Comparison of ENCODE assay signal across 30 cellular contexts in the genomic region with DNA sequence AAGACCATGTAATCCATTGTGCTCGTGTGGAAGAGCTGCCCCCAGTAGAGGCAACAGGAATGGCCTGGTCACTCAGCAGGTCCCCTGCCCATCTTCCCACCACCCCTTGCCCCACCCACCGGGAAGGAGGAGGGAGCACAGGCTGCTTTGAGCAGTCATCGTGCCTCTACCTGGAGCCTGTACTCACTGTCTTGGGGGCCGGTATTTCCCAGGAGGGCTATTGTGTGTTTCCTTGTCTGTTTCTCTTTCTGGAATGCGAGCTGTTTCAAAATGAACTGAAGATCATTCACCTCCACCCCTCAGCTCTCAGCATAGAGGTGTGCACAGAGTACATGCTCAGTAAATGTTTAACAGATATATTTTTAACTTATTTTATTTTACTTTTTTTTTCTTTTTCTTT. TPM values are rescaled to one million over a fixed set of nuclear protein-coding genes. Genes with fewer than 3 reads are reported as not detected.
A peak's percentile ranks its signal among the peaks of the same experiment; 100 is the strongest.
DNase-seq lines count a peak whose midpoint lies in the region; ATAC-seq, FAIRE-seq and TF ChIP-seq lines count a peak whose summit lies in the region.
"Had no signal": no experiment of that assay in that cellular context is flagged by ENCODE, and none has a peak within 500 bp of the region (broad histone marks: within the 10 kb centered on the region; RNA-seq: fewer than 3 reads in every experiment).

No MANE protein-coding gene starts in this region.

- H3K14ac ChIP-seq in H9 (ENCODE audit: insufficient read depth, low read length): no peak overlapping the region

- DNase-seq in H9: peak; percentile 85
- peak; percentile 46 for DNase-seq in cardiac septum (ENCODE audit: low spot score)
- DNase-seq in HepG2 (ENCODE audit: low spot score): peak; percentile 28
- peak; percentile 59 for DNase-seq in spleen
- DNase-seq in ureter (ENCODE audit: low spot score): no peak
- DNase-seq in epidermal melanocyte (ENCODE audit: insufficient read length, low spot score): no peak
- DNase-seq: activated B cell treated with CpG ODN at 0.5 μM for 24 hours; activated CD4-positive, alpha-beta T cell treated with anti-CD3 and anti-CD28 coated beads, Interleukin-2, amount 50 U/mL, for 48 hours; activated naive CD4-positive, alpha-beta T cell treated with anti-CD3 and anti-CD28 coated beads, Interleukin-2, amount 50 U/mL, for 16 hours; amniotic stem cell; effector CD8-positive, alpha-beta T cell; left colon; naive thymus-derived CD4-positive, alpha-beta T cell; NCI-H1092; NCI-H187; NCI-H2171 treated with DMSO at 0.1 percent for 48 hours; NCI-H524 treated with DMSO at 0.1 percent for 48 hours; NK-92 treated with Interleukin-12 subunit alpha and Interleukin-12 subunit beta, amount 100 ng/mL, for 24 hours; retina; SIG-M5; tibial artery had no signal

- FAIRE-seq in HepG2 (lab: Jason Lieb, UNC): no peak
- FAIRE-seq: colon, GM12878 had no signal

- TF ChIP-seq POLR2A in HepG2 (IDR thresholded peaks at IDR 0.05; ENCODE audit: insufficient read depth in 1 of 2, low read depth in 2 of 2, low read length in 2 of 2) (peak in 1 of 2 experiments; percentile 38; a peak in 2 of 4 replicates), spleen (IDR thresholded peaks at IDR 0.05) (no peak)

- WGBS in H9 (ENCODE audit: extremely low coverage, insufficient read length, low lambda C conversion rate): no CpG with 5 or more reads among the region's 5 CpGs
- WGBS in HepG2 (ENCODE audit: low lambda C conversion rate): 8% methylated on average over 5 of the region's 5 CpGs
- 68 to 84% (median 77%) methylated on average over 5 of the region's 5 CpGs for WGBS in spleen, 5 donors

- no peak for TF ChIP-seq RAD21 in HepG2 (CRISPR knock-in tag; IDR thresholded peaks at IDR 0.05)

- H3K23me2 ChIP-seq in H9 (ENCODE audit: insufficient read length, low read depth, low read length, poor library complexity, severe bottlenecking): no peaks in the 10 kb centered on the region

- H3K36me3 ChIP-seq in HepG2 (replicated peaks in 1 of 2; ENCODE audit: control insufficient read depth in 1 of 2, insufficient read depth in 2 of 2, low read length in 2 of 2) (no peaks in the 10 kb centered on the region), spleen (no peaks in the 10 kb centered on the region)
- H3K36me3 ChIP-seq: breast epithelium, tibial artery had no signal

- H3K27ac Mint-ChIP-seq in H9: peak overlapping the region in 2 of 3 experiments; percentile 46 to 68; a peak in 3 of 7 replicates
- H3K27ac Mint-ChIP-seq: activated B cell treated with CpG ODN at 0.5 μM for 24 hours; activated T-helper 17 cell treated with anti-CD3 and anti-CD28 coated beads, Interleukin-2, amount 50 U/mL, for 72 hours; IgD-negative memory B cell; mesothelial cell of epicardium; naive thymus-derived CD4-positive, alpha-beta T cell had no signal

- intact Hi-C loops in cardiac septum (cut with DNase I): loop anchor here (5.0 kb wide), 1 partner anchor 59 kb away; no protein-coding TSS in a partner anchor
- intact Hi-C loops in HepG2 (cut with micrococcal nuclease; ENCODE audit: unreplicated experiment): no loop called here
- intact Hi-C loops in spleen (cut with DNase I; ENCODE audit: low total_unique reads): no loop called here

- H4K91ac ChIP-seq in H9 (ENCODE audit: insufficient read length, low read depth, low read length): no peak overlapping the region

- H3K56ac ChIP-seq in H9 (ENCODE audit: insufficient read length, low read depth, low read length): no peak overlapping the region

- CTCF ChIA-PET in HepG2 (lab: Yijun Ruan, JAX; ENCODE audit: low intra/inter-chr PET ratio, low total read pairs): no interaction called here

- H3K4me1 Mint-ChIP-seq in H9: peaks cover 15 to 26% of the 10 kb centered on the region in 2 experiments

- no peaks in the 10 kb centered on the region for H3K79me1 ChIP-seq in H9 (ENCODE audit: insufficient read depth, low read depth, low read length, poor library complexity, severe bottlenecking)

- H2BK15ac ChIP-seq in H9 (ENCODE audit: low read depth, low read length): no peak overlapping the region

- no peak overlapping the region for H3T11ph ChIP-seq in H9 (ENCODE audit: low read length)

- in situ Hi-C loops in HepG2 (cut with HindIII; ENCODE audit: extremely low pct_ligation_motif_present, low pct_unique_long_range_greater_than_20kb): no loop called here

- H2AFZ ChIP-seq in H9 (ENCODE audit: low read length) (no peak overlapping the region), HepG2 (ENCODE audit: low read length) (peak overlapping the region; percentile 83)

- H3K9ac ChIP-seq in H9 (ENCODE audit: extremely low read depth, insufficient read length, low read length) (no peak overlapping the region), HepG2 (ENCODE audit: insufficient read depth, low read depth, low read length) (peak overlapping the region; percentile 38; the same call in 1 of the 2 replicates)

- H4K5ac ChIP-seq in H9 (ENCODE audit: insufficient read length, low read depth, low read length): no peak overlapping the region

- no peak overlapping the region for H3K4ac ChIP-seq in H9 (ENCODE audit: low read depth, low read length)

- no peaks in the 10 kb centered on the region for H3K9me3 ChIP-seq in H9 (ENCODE audit: control insufficient read depth, low read depth, low read length)
- no peaks in the 10 kb centered on the region for H3K9me3 ChIP-seq in HepG2 (ENCODE audit: low read length)
- no peaks in the 10 kb centered on the region for H3K9me3 ChIP-seq in spleen
- H3K9me3 ChIP-seq: breast epithelium, tibial artery had no signal

- ATAC-seq in HepG2 (peak; percentile 80), HG03039 (IDR thresholded peaks at IDR 0.05; ENCODE audit: unreplicated experiment) (no peak)
- ATAC-seq: activated T-helper 17 cell treated with anti-CD3 and anti-CD28 coated beads, Interleukin-2, amount 50 U/mL, for 72 hours; GM12878; left colon; naive thymus-derived CD4-positive, alpha-beta T cell; Panc1 had no signal

- no peak overlapping the region for H2BK120ac ChIP-seq in H9 (ENCODE audit: low read depth, low read length, poor library complexity, severe bottlenecking)

- H3K27ac ChIP-seq in H9 (ENCODE audit: insufficient read length, low read depth, low read length): no peak overlapping the region
- H3K27ac ChIP-seq in HepG2 (ENCODE audit: extremely low read length, insufficient read depth, low read length): no peak overlapping the region
- H3K27ac ChIP-seq in spleen: no peak overlapping the region
- H3K27ac ChIP-seq: breast epithelium, tibial artery had no signal

- H2BK5ac ChIP-seq in H9 (ENCODE audit: insufficient read length, low read length): no peak overlapping the region

- no peak overlapping the region for H2AK5ac ChIP-seq in H9 (ENCODE audit: insufficient read length, low read length)

- no peaks in the 10 kb centered on the region for H3K27me3 Mint-ChIP-seq in H9 (ENCODE audit: low read depth)
- H3K27me3 Mint-ChIP-seq: activated B cell treated with CpG ODN at 0.5 μM for 24 hours, IgD-negative memory B cell had no signal

- no peak overlapping the region for H2BK12ac ChIP-seq in H9 (ENCODE audit: insufficient read length, low read depth, low read length)

- H3K4me3 ChIP-seq in HepG2 (replicated peaks in 1 of 3; ENCODE audit: insufficient read depth in 1 of 3, low read depth in 2 of 3, low read length in 3 of 3): peak overlapping the region; percentile 52 to 66 (median 55)
- no peak overlapping the region for H3K4me3 ChIP-seq in spleen
- H3K4me3 ChIP-seq: breast epithelium, GM12878, tibial artery had no signal

- no peak overlapping the region for H4K8ac ChIP-seq in H9 (replicated peaks; ENCODE audit: insufficient read length, low read depth, low read length)

- TF ChIP-seq CTCF in H9 (conservative IDR thresholded peaks at IDR 0.05) (no peak), HepG2 (CRISPR knock-in tag; IDR thresholded peaks at IDR 0.05) (no peak), spleen (IDR thresholded peaks at IDR 0.05 in 8 of 11, conservative IDR thresholded peaks at IDR 0.05 in 3 of 11) (no peak)

- H3K23ac ChIP-seq in H9 (ENCODE audit: insufficient read length, low read depth, low read length): no peak overlapping the region

- no peak overlapping the region for H2BK20ac ChIP-seq in H9 (ENCODE audit: low read depth, low read length, poor library complexity, severe bottlenecking)

- H4K20me1 ChIP-seq in H9 (ENCODE audit: control insufficient read depth, insufficient read depth, insufficient read length) (no peaks in the 10 kb centered on the region), HepG2 (ENCODE audit: insufficient read depth, low read length) (no peaks in the 10 kb centered on the region)

- no TSS peak for BruUV-seq in HepG2 (replicated peaks; lab: Mats Ljungman, UMichigan)

- TF ChIP-seq EP300 in HepG2 (IDR thresholded peaks at IDR 0.05; ENCODE audit: low read depth in 2 of 2, low read length in 2 of 2): no peak
- TF ChIP-seq EP300 in HepG2 (CRISPR knock-in tag; IDR thresholded peaks at IDR 0.05; ENCODE audit: borderline replicate concordance): no peak

- POLR2A ChIA-PET in HepG2 (lab: Yijun Ruan, JAX): interaction anchor here (1.0 kb wide), 1 partner anchor 82 kb away, joined by 4 read pairs; a partner anchor contains a TSS

- no peak overlapping the region for H3K4me3 Mint-ChIP-seq in H9
- H3K4me3 Mint-ChIP-seq: activated B cell treated with CpG ODN at 0.5 μM for 24 hours; activated T-helper 17 cell treated with anti-CD3 and anti-CD28 coated beads, Interleukin-2, amount 50 U/mL, for 72 hours; CD14-positive monocyte; mesothelial cell of epicardium; naive thymus-derived CD4-positive, alpha-beta T cell had no signal

- no peaks in the 10 kb centered on the region for H3K4me1 ChIP-seq in H9 (ENCODE audit: insufficient read depth, low read length)
- peaks cover 55% of the 10 kb centered on the region for H3K4me1 ChIP-seq in HepG2 (ENCODE audit: insufficient read depth, low read length)
- H3K4me1 ChIP-seq in spleen: peaks cover 0 to 26% (median 9%) of the 10 kb centered on the region in 6 donors
- H3K4me1 ChIP-seq: breast epithelium, tibial artery had no signal

- H3K4me2 ChIP-seq in H9 (ENCODE audit: insufficient read depth, insufficient read length, low read length): no peak overlapping the region
- H3K4me2 ChIP-seq in HepG2 (ENCODE audit: low read depth, low read length): peak overlapping the region; percentile 89

- H3K18ac ChIP-seq in H9 (ENCODE audit: insufficient read length, low read depth, low read length): no peak overlapping the region

- H3K36me3 Mint-ChIP-seq in H9 (ENCODE audit: insufficient read depth in 1 of 3, low read depth in 3 of 3): peaks cover 2 to 11% (median 2%) of the 10 kb centered on the region in 3 experiments; a peak in 5 of 7 replicates
- H3K36me3 Mint-ChIP-seq: naive thymus-derived CD4-positive, alpha-beta T cell had no signal

- H3K27me3 ChIP-seq in H9 (ENCODE audit: insufficient read depth, low read length): no peaks in the 10 kb centered on the region
- no peaks in the 10 kb centered on the region for H3K27me3 ChIP-seq in HepG2 (ENCODE audit: control insufficient read depth in 1 of 2, insufficient read depth in 2 of 2, low read length in 2 of 2)
- no peaks in the 10 kb centered on the region for H3K27me3 ChIP-seq in spleen (replicated peaks in 1 of 7)
- H3K27me3 ChIP-seq: breast epithelium, tibial artery had no signal

- H3K9me3 Mint-ChIP-seq in H9: peaks cover 6 to 8% of the 10 kb centered on the region in 2 experiments
- H3K9me3 Mint-ChIP-seq: activated B cell treated with CpG ODN at 0.5 μM for 24 hours; activated T-helper 17 cell treated with anti-CD3 and anti-CD28 coated beads, Interleukin-2, amount 50 U/mL, for 72 hours; CD14-positive monocyte; IgD-negative memory B cell; mesothelial cell of epicardium; naive thymus-derived CD4-positive, alpha-beta T cell had no signal

- H3K79me2 ChIP-seq in H9 (ENCODE audit: insufficient read depth, low read length): no peaks in the 10 kb centered on the region
- H3K79me2 ChIP-seq in HepG2 (ENCODE audit: insufficient read depth, low read length): no peaks in the 10 kb centered on the region

RNA-seq across cellular contexts. Expression of a gene that starts 7.7 kb away (rescaled TPM):
- total RNA-seq in H9 (2021): 20.0 and 20.3 TPM in 2 replicates
- 11.8 TPM for total RNA-seq in cardiac septum
- total RNA-seq in HepG2 (2016; rRNA removed; fragmentation: Illumina TruSeq; extraction: Trizol): 14.2 and 14.7 TPM in 2 replicates
- 2.6 and 2.9 TPM in 2 replicates for total RNA-seq in HepG2 (2016; cell fraction: cytosol; rRNA removed; fragmentation: Illumina TruSeq; extraction: Trizol; ENCODE audit: low read depth)
- total RNA-seq in HepG2 (2016; cell fraction: insoluble cytoplasmic fraction; rRNA removed; fragmentation: Illumina TruSeq; extraction: Trizol): 13.0 and 14.1 TPM in 2 replicates
- 6.7 and 7.1 TPM in 2 replicates for total RNA-seq in HepG2 (2016; cell fraction: membrane; rRNA removed; fragmentation: Illumina TruSeq; extraction: Trizol)
- 15.6 and 17.6 TPM in 2 replicates for total RNA-seq in HepG2 (2016; cell fraction: nucleus; rRNA removed; fragmentation: Illumina TruSeq; extraction: Trizol)
- 9.1 and 9.4 TPM in 2 replicates for polyA plus RNA-seq in HepG2 (2011; rRNA removed)
- 7.3 and 10.9 TPM in 2 replicates for polyA plus RNA-seq in HepG2 (2011; cell fraction: cytosol; rRNA removed)
- polyA plus RNA-seq in HepG2 (2011; cell fraction: nucleus; rRNA removed): 18.3 and 22.2 TPM in 2 replicates
- polyA plus RNA-seq in HepG2 (2012): 13.3 and 16.8 TPM in 2 replicates
- 0.83 and 0.85 TPM in 2 replicates for polyA plus RNA-seq in HepG2 (2016; cell fraction: cytosol; fragmentation: Illumina TruSeq; extraction: Trizol; ENCODE audit: low read depth)
- polyA plus RNA-seq in HepG2 (2016; cell fraction: insoluble cytoplasmic fraction; fragmentation: Illumina TruSeq; extraction: Trizol; ENCODE audit: low read depth): 12.6 and 14.1 TPM in 2 replicates
- polyA plus RNA-seq in HepG2 (2016; cell fraction: membrane; fragmentation: Illumina TruSeq; extraction: Trizol; ENCODE audit: low read depth): 3.2 and 3.4 TPM in 2 replicates
- 30.7 and 31.8 TPM in 2 replicates for polyA plus RNA-seq in HepG2 (2016; cell fraction: nucleus; fragmentation: Illumina TruSeq; extraction: Trizol; ENCODE audit: insufficient read depth, low read depth)
- 10.4 and 15.8 TPM in 2 replicates for polyA minus RNA-seq in HepG2 (2011; rRNA and poly(A)+ RNA removed; ENCODE audit: low replicate concordance)
- 9.9 and 11.5 TPM in 2 replicates for polyA minus RNA-seq in HepG2 (2011; cell fraction: cytosol; rRNA and poly(A)+ RNA removed)
- 21.5 and 23.1 TPM in 2 replicates for polyA minus RNA-seq in HepG2 (2011; cell fraction: nucleus; rRNA and poly(A)+ RNA removed)
- 10 to 100 TPM; 12.9 to 17.2 (median 15.0) TPM for total RNA-seq in spleen
- polyA plus RNA-seq in spleen: 1 to 10 TPM; 4.8 to 8.3 (median 7.7) TPM
- total RNA-seq in ureter: 19.2 TPM

RNA-seq across cellular contexts. Expression of a gene that starts 35.5 kb away (rescaled TPM):
- total RNA-seq in H9 (2021) (85.8 and 88.4 TPM in 2 replicates), cardiac septum (19.6 TPM), HepG2 (2016; rRNA removed; fragmentation: Illumina TruSeq; extraction: Trizol) (46.8 and 73.9 TPM in 2 replicates), spleen (10 to 100 TPM; 16.1 to 29.8 (median 25.6) TPM), ureter (29.7 TPM)
- 12.6 and 14.2 TPM in 2 replicates for total RNA-seq in HepG2 (2016; cell fraction: cytosol; rRNA removed; fragmentation: Illumina TruSeq; extraction: Trizol; ENCODE audit: low read depth)
- total RNA-seq in HepG2 (2016; cell fraction: insoluble cytoplasmic fraction; rRNA removed; fragmentation: Illumina TruSeq; extraction: Trizol): 48.2 and 65.2 TPM in 2 replicates
- total RNA-seq in HepG2 (2016; cell fraction: membrane; rRNA removed; fragmentation: Illumina TruSeq; extraction: Trizol): 60.9 and 67.5 TPM in 2 replicates
- 22.2 and 26.9 TPM in 2 replicates for total RNA-seq in HepG2 (2016; cell fraction: nucleus; rRNA removed; fragmentation: Illumina TruSeq; extraction: Trizol)
- polyA plus RNA-seq in HepG2 (2011; rRNA removed) (22.3 and 26.9 TPM in 2 replicates), spleen (10 to 100 TPM; 11.4 to 16.0 (median 13.4) TPM)
- polyA plus RNA-seq in HepG2 (2011; cell fraction: cytosol; rRNA removed): 16.3 and 24.5 TPM in 2 replicates
- polyA plus RNA-seq in HepG2 (2011; cell fraction: nucleus; rRNA removed): 8.2 and 10.7 TPM in 2 replicates
- polyA plus RNA-seq in HepG2 (2012): 46.9 and 47.5 TPM in 2 replicates
- 27.4 and 35.8 TPM in 2 replicates for polyA plus RNA-seq in HepG2 (2016; cell fraction: cytosol; fragmentation: Illumina TruSeq; extraction: Trizol; ENCODE audit: low read depth)
- polyA plus RNA-seq in HepG2 (2016; cell fraction: insoluble cytoplasmic fraction; fragmentation: Illumina TruSeq; extraction: Trizol; ENCODE audit: low read depth): 84.9 and 88.7 TPM in 2 replicates
- 69.2 and 75.1 TPM in 2 replicates for polyA plus RNA-seq in HepG2 (2016; cell fraction: membrane; fragmentation: Illumina TruSeq; extraction: Trizol; ENCODE audit: low read depth)
- polyA plus RNA-seq in HepG2 (2016; cell fraction: nucleus; fragmentation: Illumina TruSeq; extraction: Trizol; ENCODE audit: insufficient read depth, low read depth): 54.7 and 59.0 TPM in 2 replicates
- 19.8 and 24.2 TPM in 2 replicates for polyA minus RNA-seq in HepG2 (2011; rRNA and poly(A)+ RNA removed; ENCODE audit: low replicate concordance)
- 14.4 and 17.2 TPM in 2 replicates for polyA minus RNA-seq in HepG2 (2011; cell fraction: cytosol; rRNA and poly(A)+ RNA removed)
- polyA minus RNA-seq in HepG2 (2011; cell fraction: nucleus; rRNA and poly(A)+ RNA removed): 12.0 and 12.3 TPM in 2 replicates

Comparison
In these comparisons a context has a peak if more than half of its experiments do, and no peak if none do; other contexts are left out.
1. DNase-seq: peak in H9 (single experiment), cardiac septum (single experiment), HepG2 (single experiment) and spleen (single experiment); none in ureter (single experiment) and epidermal melanocyte (single experiment).
2. H3K4me3 ChIP-seq: peak in HepG2 (3 of 3); none in spleen (0 of 8).